ENCODE assay signal across 2 cellular contexts in the genomic region with DNA sequence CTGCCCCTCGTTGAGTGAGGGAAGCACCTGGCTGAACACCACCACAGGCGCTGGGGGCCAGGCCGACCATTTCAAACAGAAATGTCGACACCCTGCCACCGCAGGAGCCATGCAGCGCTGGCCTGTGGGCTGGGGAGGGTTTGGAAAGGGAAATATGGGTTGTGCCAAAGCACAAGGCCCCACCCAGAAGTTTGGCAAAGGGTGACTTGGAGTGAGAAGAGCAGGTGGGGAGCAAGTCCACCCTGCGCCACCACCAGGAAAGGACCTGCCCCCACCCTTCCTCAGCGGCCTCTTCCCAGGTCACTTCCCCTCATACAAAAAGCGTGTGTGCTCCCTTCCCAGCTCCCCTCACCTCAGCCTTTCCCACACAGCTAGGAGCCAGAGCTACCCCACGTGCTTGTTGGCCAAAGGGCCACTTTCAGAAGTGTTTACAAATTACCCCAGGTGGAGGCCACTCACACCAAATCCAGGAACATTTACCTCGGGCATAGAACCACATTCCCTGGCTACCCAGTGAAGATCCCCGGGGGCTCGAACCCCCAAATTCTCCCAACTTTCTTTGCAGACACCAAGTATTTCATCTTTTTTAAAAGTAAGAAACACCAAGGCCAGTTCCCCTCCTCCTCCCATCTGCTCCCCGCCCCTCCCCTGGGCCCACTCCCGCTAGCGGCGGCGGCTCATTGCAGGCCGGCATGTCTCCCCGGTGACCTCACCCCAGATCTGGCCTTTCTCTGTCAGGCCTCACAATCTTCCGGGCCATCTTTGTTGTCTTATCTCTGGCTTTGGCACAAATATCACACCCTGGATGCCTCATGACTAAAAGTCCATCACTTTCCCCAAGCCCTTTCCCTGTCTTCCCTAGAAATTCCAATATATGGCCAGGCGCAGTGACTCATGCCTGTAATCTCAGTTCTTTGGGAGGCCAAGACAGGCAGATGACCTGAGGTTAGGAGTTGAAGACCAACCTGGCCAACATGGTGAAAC.
TF ChIP-seq lines count a peak whose summit lies in the region.

No MANE protein-coding gene starts in this region.

TF ChIP-seq in K562, 482 proteins besides CTCF, POLR2A, EP300 and RAD21 (continued from another document and continues in another):
- TF ChIP-seq TOE1 (IDR thresholded peaks at IDR 0.05; ENCODE audit: borderline replicate concordance) (0 out of 2 replicates have a peak, but pooled peaks have one; percentile 24), TOE1 (CRISPR knock-in tag; IDR thresholded peaks at IDR 0.05; ENCODE audit: borderline replicate concordance, low read depth) (no peak), ZNF589 (CRISPR knock-in tag; IDR thresholded peaks at IDR 0.05; ENCODE audit: low read depth) (0 out of 2 replicates have a peak, but pooled peaks have one; percentile 34), SPI1 (IDR thresholded peaks at IDR 0.05; ENCODE audit: borderline replicate concordance, low read depth, low read length) (peak; percentile 50; the same call in 1 of the 2 replicates), ZBTB7A (IDR thresholded peaks at IDR 0.05; ENCODE audit: borderline replicate concordance, control insufficient read depth, low read depth, low read length) (peak; percentile 33; the same call in 1 of the 2 replicates), L3MBTL2 (IDR thresholded peaks at IDR 0.05) (peak; percentile 76), KLF6 (CRISPR knock-in tag; IDR thresholded peaks at IDR 0.05; ENCODE audit: borderline replicate concordance) (0 out of 2 replicates have a peak, but pooled peaks have one; percentile 63), CXXC5 (CRISPR knock-in tag; IDR thresholded peaks at IDR 0.05) (peak; percentile 62), MTA3 (IDR thresholded peaks at IDR 0.05; ENCODE audit: borderline replicate concordance) (peak; percentile 15; the same call in 1 of the 2 replicates), YY1 (IDR thresholded peaks at IDR 0.05; ENCODE audit: borderline replicate concordance in 1 of 3, control insufficient read depth in 1 of 3, extremely low read depth in 1 of 3, insufficient read depth in 3 of 3, insufficient read length in 1 of 3, insufficient replicate concordance in 2 of 3, low read depth in 1 of 3, low read length in 2 of 3) (peak in 1 of 3 experiments; percentile 7), ZNF584 (CRISPR knock-in tag; IDR thresholded peaks at IDR 0.05; ENCODE audit: low read depth) (peak; percentile 69; the same call in 1 of the 2 replicates), NCOA1 (IDR thresholded peaks at IDR 0.05; ENCODE audit: low read depth) (peak; percentile 19; the same call in 1 of the 2 replicates), NR2C2 (CRISPR knock-in tag; IDR thresholded peaks at IDR 0.05) (no peak), NR2C2 (tag; IDR thresholded peaks at IDR 0.05) (peak; percentile 76), CCNT2 (IDR thresholded peaks at IDR 0.05; ENCODE audit: borderline replicate concordance, extremely low read depth, insufficient read length, low read depth, low read length) (peak; percentile 65), RBM22 (IDR thresholded peaks at IDR 0.05; ENCODE audit: low read depth, low read length, poor library complexity, severe bottlenecking) (no peak), ATF7 (IDR thresholded peaks at IDR 0.05) (peak; percentile 79), EHMT2 (IDR thresholded peaks at IDR 0.05) (peak; percentile 83; the same call in 1 of the 2 replicates), ADNP (tag; IDR thresholded peaks at IDR 0.05) (peak; percentile 53; the same call in 1 of the 2 replicates), HDGF (IDR thresholded peaks at IDR 0.05) (0 out of 2 replicates have a peak, but pooled peaks have one; percentile 27), KDM2B (CRISPR knock-in tag; IDR thresholded peaks at IDR 0.05) (no peak)
- TF ChIP-seq, protein P1, sequence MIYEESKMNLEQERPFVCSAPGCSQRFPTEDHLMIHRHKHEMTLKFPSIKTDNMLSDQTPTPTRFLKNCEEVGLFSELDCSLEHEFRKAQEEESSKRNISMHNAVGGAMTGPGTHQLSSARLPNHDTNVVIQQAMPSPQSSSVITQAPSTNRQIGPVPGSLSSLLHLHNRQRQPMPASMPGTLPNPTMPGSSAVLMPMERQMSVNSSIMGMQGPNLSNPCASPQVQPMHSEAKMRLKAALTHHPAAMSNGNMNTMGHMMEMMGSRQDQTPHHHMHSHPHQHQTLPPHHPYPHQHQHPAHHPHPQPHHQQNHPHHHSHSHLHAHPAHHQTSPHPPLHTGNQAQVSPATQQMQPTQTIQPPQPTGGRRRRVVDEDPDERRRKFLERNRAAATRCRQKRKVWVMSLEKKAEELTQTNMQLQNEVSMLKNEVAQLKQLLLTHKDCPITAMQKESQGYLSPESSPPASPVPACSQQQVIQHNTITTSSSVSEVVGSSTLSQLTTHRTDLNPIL (CRISPR knock-in tag; IDR thresholded peaks at IDR 0.05), result 0 out of 2 replicates have a peak, but pooled peaks have one; percentile 27
- TF ChIP-seq, protein P2, sequence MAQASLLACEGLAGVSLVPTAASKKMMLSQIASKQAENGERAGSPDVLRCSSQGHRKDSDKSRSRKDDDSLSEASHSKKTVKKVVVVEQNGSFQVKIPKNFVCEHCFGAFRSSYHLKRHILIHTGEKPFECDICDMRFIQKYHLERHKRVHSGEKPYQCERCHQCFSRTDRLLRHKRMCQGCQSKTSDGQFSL (CRISPR knock-in tag; IDR thresholded peaks at IDR 0.05), result no peak
- TF ChIP-seq, protein P2 (tag; IDR thresholded peaks at IDR 0.05), result 0 out of 4 replicates have a peak, but pooled peaks of 1 of the 2 experiments have one; percentile 19
- TF ChIP-seq, protein P3, sequence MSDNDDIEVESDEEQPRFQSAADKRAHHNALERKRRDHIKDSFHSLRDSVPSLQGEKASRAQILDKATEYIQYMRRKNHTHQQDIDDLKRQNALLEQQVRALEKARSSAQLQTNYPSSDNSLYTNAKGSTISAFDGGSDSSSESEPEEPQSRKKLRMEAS (CRISPR knock-in tag; IDR thresholded peaks at IDR 0.05), result peak; percentile 55; the same call in 1 of the 2 replicates
- TF ChIP-seq, protein P4, sequence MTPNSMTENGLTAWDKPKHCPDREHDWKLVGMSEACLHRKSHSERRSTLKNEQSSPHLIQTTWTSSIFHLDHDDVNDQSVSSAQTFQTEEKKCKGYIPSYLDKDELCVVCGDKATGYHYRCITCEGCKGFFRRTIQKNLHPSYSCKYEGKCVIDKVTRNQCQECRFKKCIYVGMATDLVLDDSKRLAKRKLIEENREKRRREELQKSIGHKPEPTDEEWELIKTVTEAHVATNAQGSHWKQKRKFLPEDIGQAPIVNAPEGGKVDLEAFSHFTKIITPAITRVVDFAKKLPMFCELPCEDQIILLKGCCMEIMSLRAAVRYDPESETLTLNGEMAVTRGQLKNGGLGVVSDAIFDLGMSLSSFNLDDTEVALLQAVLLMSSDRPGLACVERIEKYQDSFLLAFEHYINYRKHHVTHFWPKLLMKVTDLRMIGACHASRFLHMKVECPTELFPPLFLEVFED (CRISPR knock-in tag; conservative IDR thresholded peaks at IDR 0.05), result no peak
- TF ChIP-seq, protein P5, sequence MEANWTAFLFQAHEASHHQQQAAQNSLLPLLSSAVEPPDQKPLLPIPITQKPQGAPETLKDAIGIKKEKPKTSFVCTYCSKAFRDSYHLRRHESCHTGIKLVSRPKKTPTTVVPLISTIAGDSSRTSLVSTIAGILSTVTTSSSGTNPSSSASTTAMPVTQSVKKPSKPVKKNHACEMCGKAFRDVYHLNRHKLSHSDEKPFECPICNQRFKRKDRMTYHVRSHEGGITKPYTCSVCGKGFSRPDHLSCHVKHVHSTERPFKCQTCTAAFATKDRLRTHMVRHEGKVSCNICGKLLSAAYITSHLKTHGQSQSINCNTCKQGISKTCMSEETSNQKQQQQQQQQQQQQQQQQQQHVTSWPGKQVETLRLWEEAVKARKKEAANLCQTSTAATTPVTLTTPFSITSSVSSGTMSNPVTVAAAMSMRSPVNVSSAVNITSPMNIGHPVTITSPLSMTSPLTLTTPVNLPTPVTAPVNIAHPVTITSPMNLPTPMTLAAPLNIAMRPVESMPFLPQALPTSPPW (CRISPR knock-in tag; IDR thresholded peaks at IDR 0.05), result peak; percentile 72

TF ChIP-seq in HepG2, 621 proteins besides CTCF, POLR2A, EP300 and RAD21 (continued from another document and continues in another):
- TF ChIP-seq, protein P6, sequence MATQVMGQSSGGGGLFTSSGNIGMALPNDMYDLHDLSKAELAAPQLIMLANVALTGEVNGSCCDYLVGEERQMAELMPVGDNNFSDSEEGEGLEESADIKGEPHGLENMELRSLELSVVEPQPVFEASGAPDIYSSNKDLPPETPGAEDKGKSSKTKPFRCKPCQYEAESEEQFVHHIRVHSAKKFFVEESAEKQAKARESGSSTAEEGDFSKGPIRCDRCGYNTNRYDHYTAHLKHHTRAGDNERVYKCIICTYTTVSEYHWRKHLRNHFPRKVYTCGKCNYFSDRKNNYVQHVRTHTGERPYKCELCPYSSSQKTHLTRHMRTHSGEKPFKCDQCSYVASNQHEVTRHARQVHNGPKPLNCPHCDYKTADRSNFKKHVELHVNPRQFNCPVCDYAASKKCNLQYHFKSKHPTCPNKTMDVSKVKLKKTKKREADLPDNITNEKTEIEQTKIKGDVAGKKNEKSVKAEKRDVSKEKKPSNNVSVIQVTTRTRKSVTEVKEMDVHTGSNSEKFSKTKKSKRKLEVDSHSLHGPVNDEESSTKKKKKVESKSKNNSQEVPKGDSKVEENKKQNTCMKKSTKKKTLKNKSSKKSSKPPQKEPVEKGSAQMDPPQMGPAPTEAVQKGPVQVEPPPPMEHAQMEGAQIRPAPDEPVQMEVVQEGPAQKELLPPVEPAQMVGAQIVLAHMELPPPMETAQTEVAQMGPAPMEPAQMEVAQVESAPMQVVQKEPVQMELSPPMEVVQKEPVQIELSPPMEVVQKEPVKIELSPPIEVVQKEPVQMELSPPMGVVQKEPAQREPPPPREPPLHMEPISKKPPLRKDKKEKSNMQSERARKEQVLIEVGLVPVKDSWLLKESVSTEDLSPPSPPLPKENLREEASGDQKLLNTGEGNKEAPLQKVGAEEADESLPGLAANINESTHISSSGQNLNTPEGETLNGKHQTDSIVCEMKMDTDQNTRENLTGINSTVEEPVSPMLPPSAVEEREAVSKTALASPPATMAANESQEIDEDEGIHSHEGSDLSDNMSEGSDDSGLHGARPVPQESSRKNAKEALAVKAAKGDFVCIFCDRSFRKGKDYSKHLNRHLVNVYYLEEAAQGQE (IDR thresholded peaks at IDR 0.05; ENCODE audit: borderline replicate concordance in 1 of 2, low read depth in 1 of 2, low read length in 2 of 2), result no peak
- TF ChIP-seq AGO2 (optimal IDR thresholded peaks at IDR 0.05; ENCODE audit: low read depth, low read length) (no peak), U2AF2 (IDR thresholded peaks at IDR 0.05; ENCODE audit: low read depth, low read length) (no peak), ZNF564 (CRISPR knock-in tag; IDR thresholded peaks at IDR 0.05) (0 out of 2 replicates have a peak, but pooled peaks have one; percentile 49), ZNF121 (CRISPR knock-in tag; IDR thresholded peaks at IDR 0.05) (peak; percentile 59; the same call in 1 of the 2 replicates), KLF13 (CRISPR knock-in tag; IDR thresholded peaks at IDR 0.05) (no peak), ZNF251 (CRISPR knock-in tag; IDR thresholded peaks at IDR 0.05) (no peak), MYC (CRISPR knock-in tag; IDR thresholded peaks at IDR 0.05; ENCODE audit: borderline replicate concordance) (peak; percentile 18; the same call in 1 of the 2 replicates), HOXA5 (CRISPR knock-in tag; IDR thresholded peaks at IDR 0.05) (0 out of 2 replicates have a peak, but pooled peaks have one; percentile 23), MAFF (IDR thresholded peaks at IDR 0.05; ENCODE audit: low read depth, low read length) (no peak), SIX1 (CRISPR knock-in tag; IDR thresholded peaks at IDR 0.05; ENCODE audit: borderline replicate concordance) (no peak), MZF1 (CRISPR knock-in tag; IDR thresholded peaks at IDR 0.05; ENCODE audit: borderline replicate concordance) (no peak), ZSCAN22 (CRISPR knock-in tag; IDR thresholded peaks at IDR 0.05) (no peak), ZNF772 (CRISPR knock-in tag; IDR thresholded peaks at IDR 0.05) (0 out of 2 replicates have a peak, but pooled peaks have one; percentile 57), RFX3 (CRISPR knock-in tag; IDR thresholded peaks at IDR 0.05) (no peak)
- TF ChIP-seq, protein P7, sequence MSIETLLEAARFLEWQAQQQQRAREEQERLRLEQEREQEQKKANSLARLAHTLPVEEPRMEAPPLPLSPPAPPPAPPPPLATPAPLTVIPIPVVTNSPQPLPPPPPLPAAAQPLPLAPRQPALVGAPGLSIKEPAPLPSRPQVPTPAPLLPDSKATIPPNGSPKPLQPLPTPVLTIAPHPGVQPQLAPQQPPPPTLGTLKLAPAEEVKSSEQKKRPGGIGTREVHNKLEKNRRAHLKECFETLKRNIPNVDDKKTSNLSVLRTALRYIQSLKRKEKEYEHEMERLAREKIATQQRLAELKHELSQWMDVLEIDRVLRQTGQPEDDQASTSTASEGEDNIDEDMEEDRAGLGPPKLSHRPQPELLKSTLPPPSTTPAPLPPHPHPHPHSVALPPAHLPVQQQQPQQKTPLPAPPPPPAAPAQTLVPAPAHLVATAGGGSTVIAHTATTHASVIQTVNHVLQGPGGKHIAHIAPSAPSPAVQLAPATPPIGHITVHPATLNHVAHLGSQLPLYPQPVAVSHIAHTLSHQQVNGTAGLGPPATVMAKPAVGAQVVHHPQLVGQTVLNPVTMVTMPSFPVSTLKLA (IDR thresholded peaks at IDR 0.05), result no peak; the same call in 1 of the 2 replicates
- TF ChIP-seq, protein P8, sequence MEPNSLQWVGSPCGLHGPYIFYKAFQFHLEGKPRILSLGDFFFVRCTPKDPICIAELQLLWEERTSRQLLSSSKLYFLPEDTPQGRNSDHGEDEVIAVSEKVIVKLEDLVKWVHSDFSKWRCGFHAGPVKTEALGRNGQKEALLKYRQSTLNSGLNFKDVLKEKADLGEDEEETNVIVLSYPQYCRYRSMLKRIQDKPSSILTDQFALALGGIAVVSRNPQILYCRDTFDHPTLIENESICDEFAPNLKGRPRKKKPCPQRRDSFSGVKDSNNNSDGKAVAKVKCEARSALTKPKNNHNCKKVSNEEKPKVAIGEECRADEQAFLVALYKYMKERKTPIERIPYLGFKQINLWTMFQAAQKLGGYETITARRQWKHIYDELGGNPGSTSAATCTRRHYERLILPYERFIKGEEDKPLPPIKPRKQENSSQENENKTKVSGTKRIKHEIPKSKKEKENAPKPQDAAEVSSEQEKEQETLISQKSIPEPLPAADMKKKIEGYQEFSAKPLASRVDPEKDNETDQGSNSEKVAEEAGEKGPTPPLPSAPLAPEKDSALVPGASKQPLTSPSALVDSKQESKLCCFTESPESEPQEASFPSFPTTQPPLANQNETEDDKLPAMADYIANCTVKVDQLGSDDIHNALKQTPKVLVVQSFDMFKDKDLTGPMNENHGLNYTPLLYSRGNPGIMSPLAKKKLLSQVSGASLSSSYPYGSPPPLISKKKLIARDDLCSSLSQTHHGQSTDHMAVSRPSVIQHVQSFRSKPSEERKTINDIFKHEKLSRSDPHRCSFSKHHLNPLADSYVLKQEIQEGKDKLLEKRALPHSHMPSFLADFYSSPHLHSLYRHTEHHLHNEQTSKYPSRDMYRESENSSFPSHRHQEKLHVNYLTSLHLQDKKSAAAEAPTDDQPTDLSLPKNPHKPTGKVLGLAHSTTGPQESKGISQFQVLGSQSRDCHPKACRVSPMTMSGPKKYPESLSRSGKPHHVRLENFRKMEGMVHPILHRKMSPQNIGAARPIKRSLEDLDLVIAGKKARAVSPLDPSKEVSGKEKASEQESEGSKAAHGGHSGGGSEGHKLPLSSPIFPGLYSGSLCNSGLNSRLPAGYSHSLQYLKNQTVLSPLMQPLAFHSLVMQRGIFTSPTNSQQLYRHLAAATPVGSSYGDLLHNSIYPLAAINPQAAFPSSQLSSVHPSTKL (CRISPR knock-in tag; IDR thresholded peaks at IDR 0.05), result peak; percentile 45; the same call in 1 of the 2 replicates
- TF ChIP-seq, protein P9, sequence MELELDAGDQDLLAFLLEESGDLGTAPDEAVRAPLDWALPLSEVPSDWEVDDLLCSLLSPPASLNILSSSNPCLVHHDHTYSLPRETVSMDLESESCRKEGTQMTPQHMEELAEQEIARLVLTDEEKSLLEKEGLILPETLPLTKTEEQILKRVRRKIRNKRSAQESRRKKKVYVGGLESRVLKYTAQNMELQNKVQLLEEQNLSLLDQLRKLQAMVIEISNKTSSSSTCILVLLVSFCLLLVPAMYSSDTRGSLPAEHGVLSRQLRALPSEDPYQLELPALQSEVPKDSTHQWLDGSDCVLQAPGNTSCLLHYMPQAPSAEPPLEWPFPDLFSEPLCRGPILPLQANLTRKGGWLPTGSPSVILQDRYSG (CRISPR knock-in tag; IDR thresholded peaks at IDR 0.05), result no peak
